Comparison of ENCODE assay signal across 19 cellular contexts in genomic region chr6:64255000-64255399, GRCh38.
DNase-seq lines count a peak whose midpoint lies in the region; ATAC-seq and TF ChIP-seq lines count a peak whose summit lies in the region.
"Had no signal": no experiment of that assay in that cellular context is flagged by ENCODE, and none has a peak within 500 bp of the region (broad histone marks: within the 10 kb centered on the region; RNA-seq: fewer than 3 reads in every experiment).

No MANE protein-coding gene starts in this region.

- H3K9me1 ChIP-seq in IMR-90 (ENCODE audit: insufficient read depth, low read length): no peaks in the 10 kb centered on the region

- peak; percentile 18 for DNase-seq in GM06990 (ENCODE audit: extremely low read depth, insufficient read length)
- DNase-seq in IMR-90: no peak
- DNase-seq in activated CD8-positive, alpha-beta T cell treated with anti-CD3 and anti-CD28 coated beads, Interleukin-2, amount 10 ng/mL, durations not matched to agents 7 days and 5 days: no peak
- no peak for DNase-seq in superior temporal gyrus (ENCODE audit: extremely low spot score)
- no peak for DNase-seq in NOMO-1 (lab: John Stamatoyannopoulos, UW; ENCODE audit: unreplicated experiment in 2 of 2)
- no peak for DNase-seq in COLO829 (ENCODE audit: low spot score)
- DNase-seq: 8988T, DMS 273 treated with DMSO at 0.1 percent for 48 hours, GDM1, KG1, NCI-H1105 treated with DMSO at 0.1 percent for 48 hours, NCI-H1694 treated with DMSO at 0.1 percent for 48 hours, NCI-H2107, NCI-H510A had no signal

- H3K4me1 ChIP-seq in IMR-90 (ENCODE audit: control insufficient read depth, insufficient read depth, low read length): 0 out of 2 replicates have a peak, but pooled peaks cover 1% of the 10 kb centered on the region

- TF ChIP-seq RAD21 in IMR-90 (IDR thresholded peaks at IDR 0.05; ENCODE audit: low read length): no peak

- 0 out of 2 replicates have a peak overlapping the region, but pooled peaks have one; percentile 42 for H2BK20ac ChIP-seq in IMR-90 (ENCODE audit: low read depth, low read length)

- no peak overlapping the region for H3K14ac ChIP-seq in IMR-90 (replicated peaks; ENCODE audit: low read depth, low read length)

- no peak overlapping the region for H3K56ac ChIP-seq in IMR-90 (ENCODE audit: extremely low read depth, insufficient read depth, low read length)

- H3K79me1 ChIP-seq in IMR-90 (ENCODE audit: low read depth in 1 of 2, low read length in 2 of 2): no peaks in the 10 kb centered on the region

- dilution Hi-C loops in IMR-90 (cut with HindIII; ENCODE audit: low sequenced_read_pairs, unreplicated experiment): no loop called here

- H3K27ac ChIP-seq in IMR-90 (ENCODE audit: insufficient read depth, low read length): no peak overlapping the region
- H3K27ac ChIP-seq: RWPE1 had no signal

- no peak overlapping the region for H2AFZ ChIP-seq in IMR-90 (replicated peaks; ENCODE audit: low read length, poor library complexity)

- no peak overlapping the region for H4K91ac ChIP-seq in IMR-90 (ENCODE audit: insufficient read depth, low read depth, low read length)

- H3K9ac ChIP-seq in IMR-90 (ENCODE audit: low read depth, low read length): no peak overlapping the region

- no peaks in the 10 kb centered on the region for H3K27me3 ChIP-seq in GM06990 (replicated peaks; ENCODE audit: control insufficient read depth, insufficient read depth, low read length)
- H3K27me3 ChIP-seq in IMR-90 (ENCODE audit: control insufficient read depth, insufficient read depth, low read length): no peaks in the 10 kb centered on the region

- no peaks in the 10 kb centered on the region for H3K36me3 ChIP-seq in GM06990 (ENCODE audit: control insufficient read depth, insufficient read depth, low read length)
- no peaks in the 10 kb centered on the region for H3K36me3 ChIP-seq in IMR-90 (ENCODE audit: control insufficient read depth, insufficient read depth, low read length)

- no peak overlapping the region for H3K4ac ChIP-seq in IMR-90 (ENCODE audit: low read depth, low read length)

- POLR2A ChIA-PET in IMR-90 (lab: Charles Lee; ENCODE audit: unreplicated experiment): no interaction called here
- POLR2A ChIA-PET in activated CD8-positive, alpha-beta T cell treated with anti-CD3 and anti-CD28 coated beads, Interleukin-2, amount 10 ng/mL, durations not matched to agents 7 days and 5 days (lab: Charles Lee): no interaction called here

- no peak overlapping the region for H2BK5ac ChIP-seq in IMR-90 (ENCODE audit: low read depth, low read length, poor library complexity, severe bottlenecking)

- H3K23ac ChIP-seq in IMR-90 (ENCODE audit: low read depth, low read length): no peak overlapping the region

- H3K9me3 ChIP-seq in IMR-90 (ENCODE audit: control insufficient read depth, insufficient read depth, low read length): no peaks in the 10 kb centered on the region

- no CpG with 5 or more reads among the region's 1 CpG for WGBS in IMR-90 (ENCODE audit: extremely low coverage in 2 of 2, insufficient read length in 1 of 2), 2 experiments

- H2AK5ac ChIP-seq in IMR-90 (ENCODE audit: low read depth, low read length): no peak overlapping the region

- CTCF ChIA-PET in IMR-90 (lab: Yijun Ruan, JAX): no interaction called here
- CTCF ChIA-PET in activated CD8-positive, alpha-beta T cell treated with anti-CD3 and anti-CD28 coated beads, Interleukin-2, amount 10 ng/mL, durations not matched to agents 7 days and 5 days (lab: Charles Lee): no interaction called here

- no peak overlapping the region for H4K5ac ChIP-seq in IMR-90 (ENCODE audit: low read depth, low read length)

- H3K36me3 Mint-ChIP-seq in activated CD8-positive, alpha-beta T cell treated with anti-CD3 and anti-CD28 coated beads, Interleukin-2, amount 10 ng/mL, durations not matched to agents 7 days and 5 days (ENCODE audit: low read depth): no peaks in the 10 kb centered on the region
- H3K36me3 Mint-ChIP-seq: CD14-positive monocyte had no signal

- H3K9me3 Mint-ChIP-seq in activated CD8-positive, alpha-beta T cell treated with anti-CD3 and anti-CD28 coated beads, Interleukin-2, amount 10 ng/mL, durations not matched to agents 7 days and 5 days (ENCODE audit: insufficient read depth): no peaks in the 10 kb centered on the region

- H4K20me1 ChIP-seq in IMR-90 (ENCODE audit: insufficient read depth, low read length): no peaks in the 10 kb centered on the region

- no TSS peak for BruUV-seq in IMR-90 (replicated peaks; lab: Mats Ljungman, UMichigan)

- H3K27me3 Mint-ChIP-seq in activated CD8-positive, alpha-beta T cell treated with anti-CD3 and anti-CD28 coated beads, Interleukin-2, amount 10 ng/mL, durations not matched to agents 7 days and 5 days (ENCODE audit: low read depth): no peaks in the 10 kb centered on the region

- no peak overlapping the region for H3K18ac ChIP-seq in IMR-90 (ENCODE audit: low read depth, low read length)

- ATAC-seq in GM18867 (IDR thresholded peaks at IDR 0.05; ENCODE audit: unreplicated experiment) (peak; percentile 43), HG02678 (IDR thresholded peaks at IDR 0.05; ENCODE audit: unreplicated experiment) (peak; percentile 42), IMR-90 (ENCODE audit: low read depth) (no peak)
- ATAC-seq in activated CD8-positive, alpha-beta T cell treated with anti-CD3 and anti-CD28 coated beads, Interleukin-2, amount 10 ng/mL, durations not matched to agents 7 days and 5 days: no peak
- ATAC-seq: HepG2 had no signal

- H3K4me1 Mint-ChIP-seq in activated CD8-positive, alpha-beta T cell treated with anti-CD3 and anti-CD28 coated beads, Interleukin-2, amount 10 ng/mL, durations not matched to agents 7 days and 5 days (ENCODE audit: low read depth): no peaks in the 10 kb centered on the region
- H3K4me1 Mint-ChIP-seq: CD14-positive monocyte had no signal

- intact Hi-C loops in IMR-90 (cut with micrococcal nuclease): no loop called here

- no peak overlapping the region for H2BK120ac ChIP-seq in IMR-90 (ENCODE audit: low read depth, low read length)

- H2BK15ac ChIP-seq in IMR-90 (ENCODE audit: low read depth, low read length): no peak overlapping the region

- no peak for TF ChIP-seq POLR2A in IMR-90 (IDR thresholded peaks at IDR 0.05; ENCODE audit: low read depth, low read length)

- no peak overlapping the region for H3K4me3 Mint-ChIP-seq in activated CD8-positive, alpha-beta T cell treated with anti-CD3 and anti-CD28 coated beads, Interleukin-2, amount 10 ng/mL, durations not matched to agents 7 days and 5 days
- H3K4me3 Mint-ChIP-seq: CD14-positive monocyte had no signal

- H4K8ac ChIP-seq in IMR-90 (ENCODE audit: low read depth in 2 of 2, low read length in 2 of 2): no peak overlapping the region

- no peak overlapping the region for H3K4me2 ChIP-seq in IMR-90 (ENCODE audit: low read depth, low read length)

- in situ Hi-C loops in IMR-90 (cut with MboI; ENCODE audit: low sequenced_read_pairs): no loop called here

- H3K4me3 ChIP-seq in GM06990 (replicated peaks; ENCODE audit: low read depth, low read length) (no peak overlapping the region), IMR-90 (ENCODE audit: insufficient read depth, low read depth, low read length) (no peak overlapping the region)

- no peak for TF ChIP-seq CTCF in GM06990 (IDR thresholded peaks at IDR 0.05; ENCODE audit: insufficient read depth, low read length, poor library complexity, severe bottlenecking)
- TF ChIP-seq CTCF in IMR-90 (conservative IDR thresholded peaks at IDR 0.05; ENCODE audit: low read depth, low read length): no peak

- no peak overlapping the region for H3K27ac Mint-ChIP-seq in activated CD8-positive, alpha-beta T cell treated with anti-CD3 and anti-CD28 coated beads, Interleukin-2, amount 10 ng/mL, durations not matched to agents 7 days and 5 days
- H3K27ac Mint-ChIP-seq: CD14-positive monocyte had no signal

- no peak overlapping the region for H2AK9ac ChIP-seq in IMR-90 (replicated peaks; ENCODE audit: low read depth, low read length, poor library complexity)

TF ChIP-seq in IMR-90, 13 proteins besides CTCF, POLR2A, EP300 and RAD21:
- TF ChIP-seq BHLHE40 (IDR thresholded peaks at IDR 0.05; ENCODE audit: low read depth, low read length) (no peak), FOS (IDR thresholded peaks at IDR 0.05; ENCODE audit: low read depth, low read length) (no peak)

Comparison
In these comparisons a context has a peak if more than half of its experiments do, and no peak if none do; other contexts are left out.
1. ATAC-seq: peak in GM18867 (single experiment) and HG02678 (single experiment); none in IMR-90 (single experiment) and activated CD8-positive, alpha-beta T cell treated with anti-CD3 and anti-CD28 coated beads, Interleukin-2, amount 10 ng/mL, durations not matched to agents 7 days and 5 days (single experiment).